34 cellular contexts compared by ENCODE assay signal in the genomic region with DNA sequence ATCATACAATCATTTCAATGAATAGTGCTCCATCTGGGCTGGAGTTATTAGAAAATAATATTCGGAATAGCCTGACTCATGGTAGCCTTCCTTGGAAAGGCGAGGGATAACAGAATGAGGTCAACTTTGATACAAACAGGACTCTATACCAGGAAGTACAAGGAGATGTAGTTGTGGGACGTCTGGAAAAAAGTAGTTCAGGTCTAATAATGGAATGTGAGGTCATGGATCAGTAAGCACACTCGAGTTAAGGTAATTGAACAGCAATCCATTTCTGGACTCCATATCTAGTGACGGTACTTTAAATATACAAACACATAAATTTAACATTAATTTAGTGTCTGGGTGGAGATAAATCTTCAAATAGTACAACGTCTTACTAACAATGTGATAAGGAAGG.
"Had no signal": no experiment of that assay in that cellular context is flagged by ENCODE, and none has a peak within 500 bp of the region (broad histone marks: within the 10 kb centered on the region; RNA-seq: fewer than 3 reads in every experiment).

No MANE protein-coding gene starts in this region.

- H3K27ac ChIP-seq: brain microvascular endothelial cell, coronary artery, dorsolateral prefrontal cortex, esophagus muscularis mucosa, foreskin keratinocyte, gastrocnemius medialis, heart left ventricle, VCaP had no signal

- ATAC-seq: activated naive CD4-positive, alpha-beta T cell treated with anti-CD3 and anti-CD28 coated beads, Interleukin-2, amount 50 U/mL, for 72 hours; activated T-cell treated with anti-CD3 and anti-CD28 coated beads, Interleukin-2, amount 50 U/mL, for 72 hours; foreskin keratinocyte; gastrocnemius medialis; heart left ventricle; WTC11 had no signal

- DNase-seq: activated CD4-positive, alpha-beta memory T cell treated with anti-CD3 and anti-CD28 coated beads, Interleukin-2, amount 10 ng/mL, durations not matched to agents 7 days and 5 days; activated CD4-positive, alpha-beta T cell treated with anti-CD3 and anti-CD28 coated beads for 1 hour; activated CD4-positive, alpha-beta T cell treated with anti-CD3 and anti-CD28 coated beads for 4 hours; activated CD4-positive, alpha-beta T cell treated with anti-CD3 and anti-CD28 coated beads, Interleukin-2, amount 10 ng/mL, durations not matched to agents 7 days and 5 days; activated CD4-positive, alpha-beta T cell treated with anti-CD3 and anti-CD28 coated beads, Interleukin-2, amount 50 U/mL, for 4 hours; activated CD8-positive, alpha-beta memory T cell treated with anti-CD3 and anti-CD28 coated beads, Interleukin-2, amount 50 U/mL, for 48 hours; activated gamma-delta T cell; activated naive CD4-positive, alpha-beta T cell; activated naive CD4-positive, alpha-beta T cell treated with anti-CD3 and anti-CD28 coated beads, Interleukin-2, amount 10 ng/mL, durations not matched to agents 7 days and 5 days; activated naive CD8-positive, alpha-beta T cell treated with anti-CD3 and anti-CD28 coated beads, Interleukin-2, amount 10 ng/mL, durations not matched to agents 7 days and 5 days; activated T-cell treated with anti-CD3 and anti-CD28 coated beads for 4 hours; activated T-cell treated with anti-CD3 and anti-CD28 coated beads, Interleukin-2, amount 50 U/mL, for 24 hours; activated T-cell treated with anti-CD3 and anti-CD28 coated beads, Interleukin-2, amount 50 U/mL, for 72 hours; amniotic stem cell; anterior cingulate cortex; brain microvascular endothelial cell; dorsolateral prefrontal cortex; effector memory CD4-positive, alpha-beta T cell; endodermal cell; erythroblast; foreskin keratinocyte; gastrocnemius medialis; glutamatergic neuron; heart left ventricle; T-helper 2 cell had no signal

- H3K27ac Mint-ChIP-seq: activated CD4-positive, alpha-beta memory T cell treated with anti-CD3 and anti-CD28 coated beads, Interleukin-2, amount 10 ng/mL, durations not matched to agents 7 days and 5 days; activated CD4-positive, alpha-beta T cell treated with anti-CD3 and anti-CD28 coated beads, Interleukin-2, amount 10 ng/mL, durations not matched to agents 7 days and 5 days; activated naive CD4-positive, alpha-beta T cell treated with anti-CD3 and anti-CD28 coated beads, Interleukin-2, amount 10 ng/mL, durations not matched to agents 7 days and 5 days; activated naive CD4-positive, alpha-beta T cell treated with anti-CD3 and anti-CD28 coated beads, Interleukin-2, amount 50 U/mL, for 72 hours; activated naive CD8-positive, alpha-beta T cell treated with anti-CD3 and anti-CD28 coated beads, Interleukin-2, amount 10 ng/mL, durations not matched to agents 7 days and 5 days; activated T-cell treated with anti-CD3 and anti-CD28 coated beads, Interleukin-2, amount 50 U/mL, for 24 hours; activated T-cell treated with anti-CD3 and anti-CD28 coated beads, Interleukin-2, amount 50 U/mL, for 72 hours; dendritic cell treated with granulocyte-macrophage colony-stimulating factor and Interleukin-4, amounts not matched to agents 40 ng/mL and 50 ng/mL, for 4 days; endodermal cell; WTC11 had no signal

- H3K27me3 Mint-ChIP-seq: activated CD4-positive, alpha-beta memory T cell treated with anti-CD3 and anti-CD28 coated beads, Interleukin-2, amount 10 ng/mL, durations not matched to agents 7 days and 5 days; activated CD4-positive, alpha-beta T cell treated with anti-CD3 and anti-CD28 coated beads, Interleukin-2, amount 10 ng/mL, durations not matched to agents 7 days and 5 days; activated naive CD4-positive, alpha-beta T cell treated with anti-CD3 and anti-CD28 coated beads, Interleukin-2, amount 10 ng/mL, durations not matched to agents 7 days and 5 days; activated naive CD8-positive, alpha-beta T cell treated with anti-CD3 and anti-CD28 coated beads, Interleukin-2, amount 10 ng/mL, durations not matched to agents 7 days and 5 days; activated T-cell treated with anti-CD3 and anti-CD28 coated beads, Interleukin-2, amount 50 U/mL, for 24 hours; central memory CD8-positive, alpha-beta T cell; dendritic cell treated with granulocyte-macrophage colony-stimulating factor and Interleukin-4, amounts not matched to agents 40 ng/mL and 50 ng/mL, for 4 days had no signal

- FAIRE-seq: astrocyte, bronchial epithelial cell had no signal

- H3K4me1 Mint-ChIP-seq: activated CD4-positive, alpha-beta memory T cell treated with anti-CD3 and anti-CD28 coated beads, Interleukin-2, amount 10 ng/mL, durations not matched to agents 7 days and 5 days; activated CD4-positive, alpha-beta T cell treated with anti-CD3 and anti-CD28 coated beads, Interleukin-2, amount 10 ng/mL, durations not matched to agents 7 days and 5 days; activated naive CD4-positive, alpha-beta T cell treated with anti-CD3 and anti-CD28 coated beads, Interleukin-2, amount 10 ng/mL, durations not matched to agents 7 days and 5 days; activated naive CD8-positive, alpha-beta T cell treated with anti-CD3 and anti-CD28 coated beads, Interleukin-2, amount 10 ng/mL, durations not matched to agents 7 days and 5 days; central memory CD8-positive, alpha-beta T cell; endodermal cell; WTC11 had no signal

- H3K27me3 ChIP-seq: brain microvascular endothelial cell, dorsolateral prefrontal cortex, esophagus muscularis mucosa, foreskin keratinocyte, gastrocnemius medialis, heart left ventricle had no signal

- H3K4me3 ChIP-seq: coronary artery, dorsolateral prefrontal cortex, esophagus muscularis mucosa, gastrocnemius medialis, heart left ventricle had no signal

- H3K9me3 Mint-ChIP-seq: activated CD4-positive, alpha-beta T cell treated with anti-CD3 and anti-CD28 coated beads, Interleukin-2, amount 10 ng/mL, durations not matched to agents 7 days and 5 days; activated T-cell treated with anti-CD3 and anti-CD28 coated beads, Interleukin-2, amount 50 U/mL, for 24 hours; endodermal cell had no signal

- H3K4me1 ChIP-seq: esophagus muscularis mucosa, foreskin keratinocyte, gastrocnemius medialis, heart left ventricle had no signal

- H3K36me3 ChIP-seq: brain microvascular endothelial cell, esophagus muscularis mucosa, gastrocnemius medialis, heart left ventricle had no signal

- H3K9me3 ChIP-seq: esophagus muscularis mucosa, gastrocnemius medialis had no signal

- H3K36me3 Mint-ChIP-seq: activated naive CD4-positive, alpha-beta T cell treated with anti-CD3 and anti-CD28 coated beads, Interleukin-2, amount 10 ng/mL, durations not matched to agents 7 days and 5 days; activated naive CD8-positive, alpha-beta T cell treated with anti-CD3 and anti-CD28 coated beads, Interleukin-2, amount 10 ng/mL, durations not matched to agents 7 days and 5 days; WTC11 had no signal

- H3K4me3 Mint-ChIP-seq: activated CD4-positive, alpha-beta memory T cell treated with anti-CD3 and anti-CD28 coated beads, Interleukin-2, amount 10 ng/mL, durations not matched to agents 7 days and 5 days; activated CD4-positive, alpha-beta T cell treated with anti-CD3 and anti-CD28 coated beads, Interleukin-2, amount 10 ng/mL, durations not matched to agents 7 days and 5 days; activated naive CD4-positive, alpha-beta T cell treated with anti-CD3 and anti-CD28 coated beads, Interleukin-2, amount 10 ng/mL, durations not matched to agents 7 days and 5 days; activated naive CD8-positive, alpha-beta T cell treated with anti-CD3 and anti-CD28 coated beads, Interleukin-2, amount 10 ng/mL, durations not matched to agents 7 days and 5 days; activated T-cell treated with anti-CD3 and anti-CD28 coated beads, Interleukin-2, amount 50 U/mL, for 24 hours; activated T-cell treated with anti-CD3 and anti-CD28 coated beads, Interleukin-2, amount 50 U/mL, for 72 hours; central memory CD8-positive, alpha-beta T cell; dendritic cell treated with granulocyte-macrophage colony-stimulating factor and Interleukin-4, amounts not matched to agents 40 ng/mL and 50 ng/mL, for 4 days; endodermal cell; WTC11 had no signal
